ENCODE assay signal across 15 cellular contexts in genomic region chr3:141514382-141514781, GRCh38.
"Had no signal": no experiment of that assay in that cellular context is flagged by ENCODE, and none has a peak within 500 bp of the region (broad histone marks: within the 10 kb centered on the region; RNA-seq: fewer than 3 reads in every experiment).

No MANE protein-coding gene starts in this region.

- ATAC-seq: gastroesophageal sphincter; heart left ventricle; left lung; psoas muscle; right cardiac atrium; stimulated activated naive CD8-positive, alpha-beta T cell treated with anti-CD3 and anti-CD28 coated beads, Interleukin-15, Interleukin-2, amounts not matched to agents 100 U/mL and 50 U/mL, for 24 hours; WTC11 had no signal

- H3K9me3 ChIP-seq: ascending aorta, gastroesophageal sphincter, heart left ventricle, left lung, ovary, psoas muscle, tibial nerve had no signal

- H3K4me1 ChIP-seq: ascending aorta, gastroesophageal sphincter, psoas muscle, tibial nerve had no signal

- H3K4me1 Mint-ChIP-seq: WTC11 had no signal

- H3K4me3 Mint-ChIP-seq: WTC11 had no signal

- H3K36me3 ChIP-seq: ovary had no signal

- DNase-seq: activated CD4-positive, alpha-beta T cell treated with anti-CD3 and anti-CD28 coated beads for 4 hours; activated gamma-delta T cell; cortex of kidney; heart left ventricle; left lung; mammary epithelial cell; ovary; psoas muscle; right cardiac atrium; stimulated activated CD4-positive, alpha-beta T cell treated with anti-CD3 and anti-CD28 coated beads, Interleukin-2, amount 100 ng/mL, for 24 hours; stimulated activated naive CD8-positive, alpha-beta T cell treated with anti-CD3 and anti-CD28 coated beads, Interleukin-15, Interleukin-2, amounts not matched to agents 100 U/mL and 50 U/mL, for 24 hours had no signal

- H3K27ac Mint-ChIP-seq: WTC11 had no signal

- H3K27ac ChIP-seq: ascending aorta, gastroesophageal sphincter, heart left ventricle, left lung, ovary, psoas muscle, tibial nerve had no signal

- H3K4me3 ChIP-seq: ascending aorta, gastroesophageal sphincter, heart left ventricle, left lung, ovary, psoas muscle, tibial nerve had no signal

- H3K27me3 ChIP-seq: ascending aorta, gastroesophageal sphincter, heart left ventricle, left lung, ovary, tibial nerve had no signal
